7 cellular contexts compared by ENCODE assay signal in genomic region chr14:24310666-24311604, GRCh38. TPM values are rescaled to one million over a fixed set of nuclear protein-coding genes. Genes with fewer than 3 reads are reported as not detected.
DNase-seq lines count a peak whose midpoint lies in the region; ATAC-seq and TF ChIP-seq lines count a peak whose summit lies in the region.

Gene LTB4R, plus strand, starts transcription at chr14:24311502. Its CDS starts 4,150 bp downstream, at chr14:24315652.

- H3K9me2 ChIP-seq in OCI-LY7 (ENCODE audit: insufficient read depth, low read length): no peaks in the 10 kb centered on the region

- H3K36me3 Mint-ChIP-seq in activated naive CD4-positive, alpha-beta T cell treated with anti-CD3 and anti-CD28 coated beads, Interleukin-2, amount 50 U/mL, for 24 hours: peaks cover 7% of the 10 kb centered on the region

- no peaks in the 10 kb centered on the region for H3K27me3 Mint-ChIP-seq in activated naive CD4-positive, alpha-beta T cell treated with anti-CD3 and anti-CD28 coated beads, Interleukin-2, amount 50 U/mL, for 24 hours

- CTCF ChIA-PET in OCI-LY7 (lab: Charles Lee; ENCODE audit: unreplicated experiment): interaction anchor here (0.9 kb wide), 1 partner anchor 14 kb away, joined by 4 read pairs; no protein-coding TSS in a partner anchor

- no peak within 1 kb of the TSS for H3K4me3 ChIP-seq in OCI-LY7 (ENCODE audit: low read depth, low read length, poor library complexity, severe bottlenecking)

- DNase-seq in OCI-LY7 (ENCODE audit: low spot score): peak; percentile 70
- DNase-seq in cardiac septum (ENCODE audit: low spot score): peak; percentile 92
- DNase-seq in sciatic nerve (ENCODE audit: low spot score): peak; percentile 80
- DNase-seq in SW 1271 (lab: John Stamatoyannopoulos, UW): no peak

- H3K36me3 ChIP-seq in OCI-LY7 (ENCODE audit: insufficient read depth, low read length): peaks cover 76% of the 10 kb centered on the region

- H3K9me3 ChIP-seq in OCI-LY7 (ENCODE audit: low read length): no peaks in the 10 kb centered on the region

- peak within 1 kb of the TSS; percentile 83 for H3K4me3 Mint-ChIP-seq in activated naive CD4-positive, alpha-beta T cell treated with anti-CD3 and anti-CD28 coated beads, Interleukin-2, amount 50 U/mL, for 24 hours

- peak within 1 kb of the TSS; percentile 39; the same call in 1 of the 2 replicates for H3K4me2 ChIP-seq in OCI-LY7 (ENCODE audit: low read length)

- no peaks in the 10 kb centered on the region for H3K9me3 Mint-ChIP-seq in activated naive CD4-positive, alpha-beta T cell treated with anti-CD3 and anti-CD28 coated beads, Interleukin-2, amount 50 U/mL, for 24 hours

- POLR2A ChIA-PET in OCI-LY7 (lab: Charles Lee): interaction anchor here (0.7 to 2.5 kb wide), 3 partner anchors 9 to 40 kb away, joined by 3 to 9 read pairs (median 4); partner anchors contain the start of genes DHRS1, NOP9 and RABGGTA

- BruUV-seq in OCI-LY7 (replicated peaks; lab: Mats Ljungman, UMichigan): no TSS peak

- H3K4me1 Mint-ChIP-seq in activated naive CD4-positive, alpha-beta T cell treated with anti-CD3 and anti-CD28 coated beads, Interleukin-2, amount 50 U/mL, for 24 hours: peaks cover 75% of the 10 kb centered on the region

- no peaks in the 10 kb centered on the region for H4K20me1 ChIP-seq in OCI-LY7 (ENCODE audit: insufficient read depth, low read length)

- no peak within 1 kb of the TSS for H2AFZ ChIP-seq in OCI-LY7 (ENCODE audit: low read length)

- no peaks in the 10 kb centered on the region for H3K79me2 ChIP-seq in OCI-LY7 (ENCODE audit: insufficient read depth, low read depth, low read length)

- ATAC-seq in GM18517 (IDR thresholded peaks at IDR 0.05; ENCODE audit: unreplicated experiment) (peak; percentile 62), HG02943 (IDR thresholded peaks at IDR 0.05; ENCODE audit: low read depth, unreplicated experiment) (peak; percentile 60), sciatic nerve (peak; percentile 67)

- peaks cover 38% of the 10 kb centered on the region for H3K4me1 ChIP-seq in OCI-LY7 (ENCODE audit: insufficient read depth, low read length, poor library complexity, severe bottlenecking)

- H3K27ac ChIP-seq in OCI-LY7 (ENCODE audit: low read depth, low read length, poor library complexity, severe bottlenecking): no peak within 1 kb of the TSS

- H3K27ac Mint-ChIP-seq in activated naive CD4-positive, alpha-beta T cell treated with anti-CD3 and anti-CD28 coated beads, Interleukin-2, amount 50 U/mL, for 24 hours: peak within 1 kb of the TSS; percentile 87

- intact Hi-C loops in OCI-LY7 (cut with micrococcal nuclease; ENCODE audit: unreplicated experiment) (no loop called here), cardiac septum (cut with DNase I) (no loop called here), sciatic nerve (cut with DNase I) (no loop called here)

- peak; percentile 30; the same call in 1 of the 2 replicates for TF ChIP-seq CTCF in OCI-LY7 (conservative IDR thresholded peaks at IDR 0.05; ENCODE audit: low read length)

RNA-seq across cellular contexts. Expression of gene LTB4R, which starts in this region (rescaled TPM):
- total RNA-seq in OCI-LY7 (2014; rRNA removed; shearing (Covaris generic)): 15.8 and 17.9 TPM in 2 replicates
- total RNA-seq in OCI-LY7 (2022) (28.3 and 30.5 TPM in 2 replicates), cardiac septum (1.8 TPM), sciatic nerve (6.7 TPM)

Comparison
In these comparisons a context has a peak if more than half of its experiments do, and no peak if none do; other contexts are left out.
1. DNase-seq: peak in OCI-LY7 (single experiment), cardiac septum (single experiment) and sciatic nerve (single experiment); none in SW 1271 (0 of 2).
2. Peak in every context shown above with its lines, with median percentiles within 50 percentile points of each other: ATAC-seq.